Comparison of ENCODE assay signal across 8 cellular contexts in the genomic region with DNA sequence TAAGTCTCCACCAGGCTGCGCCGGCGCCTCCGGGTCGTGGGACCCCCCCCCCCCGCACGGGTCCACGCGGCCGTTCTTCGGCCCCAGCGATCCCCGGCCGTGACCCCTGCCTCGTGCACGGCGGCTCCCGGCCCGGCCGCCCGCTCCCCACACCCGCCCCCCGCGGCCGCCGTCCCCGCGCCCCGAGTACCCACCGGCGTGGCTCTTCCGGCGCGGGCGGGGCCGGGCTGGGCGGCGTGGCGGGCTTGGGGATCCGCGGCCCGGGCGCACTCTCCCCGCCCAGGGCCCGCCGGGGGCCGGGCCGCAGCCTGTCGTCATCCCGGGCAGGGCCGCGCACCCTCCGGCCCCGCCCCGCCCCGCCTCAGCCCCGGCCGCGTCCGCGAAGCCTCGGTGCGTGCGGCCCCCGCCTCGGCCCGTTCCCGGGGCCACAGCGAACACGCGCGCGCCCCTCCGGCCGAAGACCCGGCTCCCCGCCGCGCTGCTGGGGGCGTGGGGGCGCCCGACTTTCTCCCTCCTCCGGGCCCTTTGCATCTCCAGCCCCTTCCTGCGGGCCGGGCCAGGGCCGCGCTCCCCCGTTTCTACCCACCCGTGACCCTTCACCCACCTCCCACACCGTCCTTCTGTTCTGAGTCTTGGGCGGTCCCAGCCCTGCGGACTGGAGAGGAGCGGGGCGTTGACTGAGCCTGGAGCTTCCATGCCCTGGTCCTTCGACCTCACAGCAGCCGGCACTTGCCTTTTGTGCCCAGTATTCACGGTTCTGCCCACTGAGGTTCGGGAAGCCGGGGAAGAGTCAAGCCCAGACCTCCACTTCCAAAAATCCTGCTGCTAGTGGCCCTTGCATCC.
A peak's percentile ranks its signal among the peaks of the same experiment; 100 is the strongest.
DNase-seq lines count a peak whose midpoint lies in the region; ATAC-seq lines count a peak whose summit lies in the region.

No MANE protein-coding gene starts in this region.

- H3K9me3 Mint-ChIP-seq in central memory CD8-positive, alpha-beta T cell: no peaks in the 10 kb centered on the region
- H3K9me3 Mint-ChIP-seq in stimulated activated memory B cell treated with anti-CD40 and anti-IgM and Interleukin-4, amounts not matched to agents 10 μg/mL and 1 μg/mL and 100 μg/mL, for 72 hours: no peaks in the 10 kb centered on the region

- peak overlapping the region; percentile 86 for H3K4me3 Mint-ChIP-seq in central memory CD8-positive, alpha-beta T cell
- peak overlapping the region; percentile 93 for H3K4me3 Mint-ChIP-seq in stimulated activated memory B cell treated with anti-CD40 and anti-IgM and Interleukin-4, amounts not matched to agents 10 μg/mL and 1 μg/mL and 100 μg/mL, for 72 hours

- no peak overlapping the region for H3K27ac ChIP-seq in SK-N-MC

- no peaks in the 10 kb centered on the region for H3K36me3 ChIP-seq in SK-N-MC (ENCODE audit: insufficient read depth, low read length)

- peak; percentile 29 for DNase-seq in SIG-M5 treated with dmso at 0.1 percent for 504 hours (lab: John Stamatoyannopoulos, UW; ENCODE audit: unreplicated experiment)
- DNase-seq in SIG-M5 (lab: John Stamatoyannopoulos, UW): no peak
- DNase-seq in SK-N-MC (ENCODE audit: low read depth, low spot score): no peak
- DNase-seq in central memory CD8-positive, alpha-beta T cell (ENCODE audit: low spot score in 2 of 2): no peak
- peak; percentile 64 for DNase-seq in kidney tubule cell (ENCODE audit: low spot score)

- H3K9ac ChIP-seq in SK-N-MC (ENCODE audit: insufficient read length): peak overlapping the region; percentile 70

- peak; percentile 50 for ATAC-seq in HG02870 (IDR thresholded peaks at IDR 0.05; ENCODE audit: unreplicated experiment)
- peak; percentile 38 for ATAC-seq in central memory CD8-positive, alpha-beta T cell (replicated peaks; ENCODE audit: extremely low read depth, poor library complexity, severe bottlenecking)
- ATAC-seq in stimulated activated memory B cell treated with anti-CD40 and anti-IgM and Interleukin-4, amounts not matched to agents 10 μg/mL and 1 μg/mL and 100 μg/mL, for 72 hours: peak; percentile 82
- no peak for ATAC-seq in GM21786 (IDR thresholded peaks at IDR 0.05; ENCODE audit: unreplicated experiment)

- peaks cover 33% of the 10 kb centered on the region for H3K36me3 Mint-ChIP-seq in central memory CD8-positive, alpha-beta T cell (ENCODE audit: insufficient read depth)
- peaks cover 5% of the 10 kb centered on the region for H3K36me3 Mint-ChIP-seq in stimulated activated memory B cell treated with anti-CD40 and anti-IgM and Interleukin-4, amounts not matched to agents 10 μg/mL and 1 μg/mL and 100 μg/mL, for 72 hours

- peaks cover 30% of the 10 kb centered on the region for H3K4me1 Mint-ChIP-seq in central memory CD8-positive, alpha-beta T cell
- peaks cover 52% of the 10 kb centered on the region for H3K4me1 Mint-ChIP-seq in stimulated activated memory B cell treated with anti-CD40 and anti-IgM and Interleukin-4, amounts not matched to agents 10 μg/mL and 1 μg/mL and 100 μg/mL, for 72 hours

- peak overlapping the region; percentile 65 for H3K27ac Mint-ChIP-seq in central memory CD8-positive, alpha-beta T cell (ENCODE audit: low read depth)
- peak overlapping the region; percentile 81 for H3K27ac Mint-ChIP-seq in stimulated activated memory B cell treated with anti-CD40 and anti-IgM and Interleukin-4, amounts not matched to agents 10 μg/mL and 1 μg/mL and 100 μg/mL, for 72 hours

- peak overlapping the region; percentile 94 for H3K4me3 ChIP-seq in SK-N-MC

- no peaks in the 10 kb centered on the region for H3K9me3 ChIP-seq in SK-N-MC (ENCODE audit: low read depth, low read length)

- no peaks in the 10 kb centered on the region for H3K27me3 Mint-ChIP-seq in central memory CD8-positive, alpha-beta T cell
- H3K27me3 Mint-ChIP-seq in stimulated activated memory B cell treated with anti-CD40 and anti-IgM and Interleukin-4, amounts not matched to agents 10 μg/mL and 1 μg/mL and 100 μg/mL, for 72 hours: no peaks in the 10 kb centered on the region

Comparison
In these comparisons a context has a peak if more than half of its experiments do, and no peak if none do; other contexts are left out.
1. DNase-seq: peak in SIG-M5 treated with dmso at 0.1 percent for 504 hours (single experiment) and kidney tubule cell (single experiment); none in SIG-M5 (single experiment), SK-N-MC (single experiment) and central memory CD8-positive, alpha-beta T cell (0 of 2).